Comparison of ENCODE assay signal across 24 cellular contexts in the genomic region with DNA sequence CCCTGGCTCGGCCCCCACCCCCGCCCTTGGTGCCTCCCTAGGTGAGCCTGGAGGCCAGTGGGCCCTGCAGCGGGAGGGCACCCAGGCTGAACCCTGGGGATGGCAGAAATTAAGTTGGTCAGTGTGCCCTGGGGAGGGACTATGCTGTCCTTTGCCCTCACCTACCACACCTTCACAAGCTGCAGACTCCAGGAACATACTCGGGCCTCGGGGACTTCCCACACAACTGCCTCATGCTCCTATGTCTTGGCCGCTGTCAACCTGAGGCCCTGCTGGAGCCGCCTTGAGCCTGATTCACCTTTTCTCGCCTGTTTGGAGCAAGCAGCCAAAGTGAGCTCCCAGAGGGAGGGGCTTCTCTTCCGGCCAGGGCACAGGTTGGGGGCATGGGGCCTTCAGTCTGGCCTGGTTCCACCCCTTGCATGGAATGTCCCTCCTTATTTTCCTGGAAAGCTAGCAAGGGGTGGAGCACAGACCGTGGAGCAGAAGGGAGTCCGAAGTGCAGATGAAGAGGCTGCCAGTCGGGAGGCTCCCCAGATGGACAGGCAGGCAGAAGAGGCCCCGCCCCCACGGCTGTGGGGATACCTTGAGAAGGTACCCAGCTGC. TPM values are rescaled to one million over a fixed set of nuclear protein-coding genes. Genes with fewer than 3 reads are reported as not detected.
A peak's percentile ranks its signal among the peaks of the same experiment; 100 is the strongest.
DNase-seq lines count a peak whose midpoint lies in the region; ATAC-seq, FAIRE-seq and TF ChIP-seq lines count a peak whose summit lies in the region.
"Had no signal": no experiment of that assay in that cellular context is flagged by ENCODE, and none has a peak within 500 bp of the region (broad histone marks: within the 10 kb centered on the region; RNA-seq: fewer than 3 reads in every experiment).

No MANE protein-coding gene starts in this region.

- no peak overlapping the region for H2BK5ac ChIP-seq in H1 (ENCODE audit: low read depth, low read length)

- no peak overlapping the region for H4K5ac ChIP-seq in H1 (ENCODE audit: insufficient read length, low read depth, low read length)

- H3K4me3 ChIP-seq in GM23338 (peak overlapping the region; percentile 43), H1 (ENCODE audit: extremely low read depth in 1 of 4, insufficient read depth in 2 of 4, low read depth in 3 of 4, low read length in 4 of 4) (peak overlapping the region in 3 of 4 experiments; percentile 9 to 40 (median 23); a peak in 5 of 8 replicates)
- H3K4me3 ChIP-seq: esophagus muscularis mucosa, tibial nerve had no signal

- H3K18ac ChIP-seq in H1 (ENCODE audit: extremely low read depth, low read length) = peak overlapping the region; percentile 75; the same call in 1 of the 2 replicates

- H4K20me1 ChIP-seq in GM23338 (replicated peaks; ENCODE audit: insufficient read depth) (no peaks in the 10 kb centered on the region; the same call in 1 of the 2 replicates), H1 (replicated peaks in 1 of 2; ENCODE audit: control insufficient read depth in 1 of 2, insufficient read depth in 2 of 2, low read length in 2 of 2) (peaks cover 2% of the 10 kb centered on the region in 2 experiments)

- no peak overlapping the region for H3K4ac ChIP-seq in H1 (replicated peaks; ENCODE audit: insufficient read length, low read depth, low read length)

- TF ChIP-seq RAD21 in Ishikawa (IDR thresholded peaks at IDR 0.05; ENCODE audit: low read depth) = peak; percentile 7; the same call in 1 of the 2 replicates
- peak in 1 of 2 experiments; percentile 0; a peak in 1 of 4 replicates for TF ChIP-seq RAD21 in H1 (IDR thresholded peaks at IDR 0.05 in 1 of 2, conservative IDR thresholded peaks at IDR 0.05 in 1 of 2; ENCODE audit: low read depth in 2 of 2, low read length in 2 of 2)

- no peaks in the 10 kb centered on the region for H3K36me3 ChIP-seq in GM23338 (ENCODE audit: insufficient read depth)
- H3K36me3 ChIP-seq in H1 (ENCODE audit: control insufficient read depth in 2 of 4, insufficient read depth in 4 of 4, low read length in 3 of 4) = no peaks in the 10 kb centered on the region
- H3K36me3 ChIP-seq: esophagus muscularis mucosa, tibial nerve had no signal

- H2BK20ac ChIP-seq in H1 (ENCODE audit: low read length) = 0 out of 2 replicates have a peak overlapping the region, but pooled peaks have one; percentile 34

- CTCF ChIA-PET in H1 (lab: Charles Lee; ENCODE audit: partially characterized antibody) = interaction anchor here (0.5 to 25.0 kb wide), 28 partner anchors 7 to 670 kb away, joined by 3 to 1068 read pairs (median 6); a partner anchor contains a TSS

- no peak overlapping the region for H2BK15ac ChIP-seq in H1 (ENCODE audit: low read length)

- H3F3A ChIP-seq in GM23338 (replicated peaks; ENCODE audit: low read depth) = peaks cover 11% of the 10 kb centered on the region

- peaks cover 63% of the 10 kb centered on the region for H3K4me1 Mint-ChIP-seq in GM23338
- peaks cover 48% of the 10 kb centered on the region for H3K4me1 Mint-ChIP-seq in stimulated activated naive CD8-positive, alpha-beta T cell treated with anti-CD3 and anti-CD28 coated beads, Interleukin-15, amount 100 ng/mL, for 72 hours

- peaks cover 100% of the 10 kb centered on the region for H3K27me3 ChIP-seq in GM23338 (ENCODE audit: insufficient read depth)
- peaks cover 18 to 86% (median 66%) of the 10 kb centered on the region in 4 experiments for H3K27me3 ChIP-seq in H1 (replicated peaks in 1 of 4; ENCODE audit: control insufficient read depth in 3 of 4, extremely low read depth in 1 of 4, insufficient read depth in 3 of 4, low read length in 3 of 4)

- no peak overlapping the region for H3K27ac Mint-ChIP-seq in GM23338
- H3K27ac Mint-ChIP-seq in stimulated activated naive CD8-positive, alpha-beta T cell treated with anti-CD3 and anti-CD28 coated beads, Interleukin-15, amount 100 ng/mL, for 72 hours = no peak overlapping the region
- H3K27ac Mint-ChIP-seq: activated CD4-positive, alpha-beta memory T cell treated with anti-CD3 and anti-CD28 coated beads for 36 hours; activated naive CD4-positive, alpha-beta T cell treated with anti-CD3 and anti-CD28 coated beads for 36 hours; CD8-positive, alpha-beta T cell; stimulated activated naive B cell treated with anti-CD40 and anti-IgM and Interleukin-4, amounts not matched to agents 10 μg/mL and 1 μg/mL and 100 μg/mL, for 72 hours; T-helper 1 cell treated with Interleukin-12 subunit alpha and Interleukin-12 subunit beta and Interleukin-4 antibody, amounts not matched to agents 30 μg/mL and 1 μg/mL, for 36 hours had no signal

- H3K79me1 ChIP-seq in H1 (ENCODE audit: low read depth, low read length) = no peaks in the 10 kb centered on the region

- no peaks in the 10 kb centered on the region for H3K9me3 Mint-ChIP-seq in GM23338
- no peaks in the 10 kb centered on the region for H3K9me3 Mint-ChIP-seq in stimulated activated naive CD8-positive, alpha-beta T cell treated with anti-CD3 and anti-CD28 coated beads, Interleukin-15, amount 100 ng/mL, for 72 hours
- H3K9me3 Mint-ChIP-seq: activated CD4-positive, alpha-beta memory T cell treated with anti-CD3 and anti-CD28 coated beads for 36 hours; activated naive CD4-positive, alpha-beta T cell treated with anti-CD3 and anti-CD28 coated beads for 36 hours; CD8-positive, alpha-beta T cell; central memory CD8-positive, alpha-beta T cell; stimulated activated naive B cell treated with anti-CD40 and anti-IgM and Interleukin-4, amounts not matched to agents 10 μg/mL and 1 μg/mL and 100 μg/mL, for 72 hours; T-helper 1 cell treated with Interleukin-12 subunit alpha and Interleukin-12 subunit beta and Interleukin-4 antibody, amounts not matched to agents 30 μg/mL and 1 μg/mL, for 36 hours had no signal

- H3K4me2 ChIP-seq in GM23338 (peak overlapping the region; percentile 76), H1 (ENCODE audit: insufficient read depth in 1 of 2, low read depth in 2 of 2, low read length in 2 of 2) (peak overlapping the region; percentile 48 to 57)

- TF ChIP-seq CTCF in GM23338 (conservative IDR thresholded peaks at IDR 0.05; ENCODE audit: low read depth in 2 of 2) (no peak; a peak in 1 of 4 replicates), H1 (IDR thresholded peaks at IDR 0.05; ENCODE audit: control extremely low read depth in 1 of 3, insufficient read depth in 1 of 3, low read depth in 1 of 3, low read length in 3 of 3) (no peak)

- no peak overlapping the region for H3K14ac ChIP-seq in H1 (ENCODE audit: insufficient read length)

- DNase-seq in GM23338 (ENCODE audit: low spot score) = peak; percentile 72
- peak in 1 of 2 experiments; percentile 82 for DNase-seq in H1 (ENCODE audit: low read depth in 1 of 2, low spot score in 2 of 2)
- DNase-seq in mucosa of gallbladder (ENCODE audit: low spot score) = peak; percentile 51
- no peak for DNase-seq in stimulated activated naive CD4-positive, alpha-beta T cell treated with Interleukin-2 at 50 U/mL for 16 hours (lab: John Stamatoyannopoulos, UW)
- no peak for DNase-seq in stimulated activated naive CD8-positive, alpha-beta T cell treated with anti-CD3 and anti-CD28 coated beads, Interleukin-15, amount 100 ng/mL, for 72 hours
- DNase-seq: activated CD4-positive, alpha-beta memory T cell treated with anti-CD3 and anti-CD28 coated beads for 36 hours; activated naive CD4-positive, alpha-beta T cell treated with anti-CD3 and anti-CD28 coated beads for 36 hours; activated T-cell treated with anti-CD3 and anti-CD28 coated beads, Interleukin-2, amount 50 U/mL, for 1 hour; CD8-positive, alpha-beta T cell; effector CD8-positive, alpha-beta T cell; NCI-H2029; right cardiac atrium; SIG-M5; stimulated activated naive B cell treated with anti-CD40 and anti-IgM and Interleukin-4, amounts not matched to agents 10 μg/mL and 1 μg/mL and 100 μg/mL, for 72 hours had no signal

- no peak overlapping the region for H4K91ac ChIP-seq in H1 (replicated peaks; ENCODE audit: insufficient read length, low read length)

- no peak overlapping the region for H2AK5ac ChIP-seq in H1 (ENCODE audit: low read depth, low read length)

- H4K8ac ChIP-seq in H1 (ENCODE audit: extremely low read depth, insufficient read depth, low read length) = no peak overlapping the region

- 0 out of 2 replicates have a peak, but pooled peaks cover 1% of the 10 kb centered on the region for H3K23me2 ChIP-seq in H1 (ENCODE audit: low read depth, low read length)

- WGBS in H1 (ENCODE audit: extremely low coverage in 1 of 2, insufficient coverage in 1 of 2, insufficient read length in 1 of 2, insufficient replicate concordance in 2 of 2, low coverage in 1 of 2, low lambda C conversion rate in 2 of 2, missing lambda C conversion rate in 1 of 2), 2 experiments = 8% methylated on average over 14 of the region's 14 CpGs; no CpG with 5 or more reads in 1 of the 2 experiments

- no peak overlapping the region for H2BK120ac ChIP-seq in H1 (replicated peaks; ENCODE audit: low read depth, low read length)

- no peak overlapping the region for H3K23ac ChIP-seq in H1 (ENCODE audit: insufficient read length)

- H3K27ac ChIP-seq in GM23338 (ENCODE audit: low read depth) = no peak overlapping the region
- no peak overlapping the region for H3K27ac ChIP-seq in H1 (ENCODE audit: low read depth, low read length)
- H3K27ac ChIP-seq: esophagus muscularis mucosa, tibial nerve had no signal

- H2AFZ ChIP-seq in GM23338 (no peak overlapping the region), H1 (ENCODE audit: low read length) (no peak overlapping the region)

- no peaks in the 10 kb centered on the region for H3K9me2 ChIP-seq in GM23338 (ENCODE audit: insufficient read depth)

- POLR2A ChIA-PET in H1 (lab: Charles Lee; ENCODE audit: partially characterized antibody) = interaction anchor here (0.7 to 2.6 kb wide), 9 partner anchors 33 to 148 kb away, joined by 3 to 20 read pairs (median 3); no protein-coding TSS in a partner anchor

- no peaks in the 10 kb centered on the region for H3K79me2 ChIP-seq in GM23338 (replicated peaks; ENCODE audit: insufficient read depth)
- H3K79me2 ChIP-seq in H1 (ENCODE audit: control insufficient read depth in 1 of 2, insufficient read depth in 2 of 2, low read length in 2 of 2) = no peaks in the 10 kb centered on the region

- peak overlapping the region; percentile 33 for H3K4me3 Mint-ChIP-seq in GM23338
- H3K4me3 Mint-ChIP-seq in stimulated activated naive CD8-positive, alpha-beta T cell treated with anti-CD3 and anti-CD28 coated beads, Interleukin-15, amount 100 ng/mL, for 72 hours = no peak overlapping the region
- H3K4me3 Mint-ChIP-seq: activated CD4-positive, alpha-beta memory T cell treated with anti-CD3 and anti-CD28 coated beads for 36 hours; activated naive CD4-positive, alpha-beta T cell treated with anti-CD3 and anti-CD28 coated beads for 36 hours; CD8-positive, alpha-beta T cell; central memory CD8-positive, alpha-beta T cell; stimulated activated naive B cell treated with anti-CD40 and anti-IgM and Interleukin-4, amounts not matched to agents 10 μg/mL and 1 μg/mL and 100 μg/mL, for 72 hours; T-helper 1 cell treated with Interleukin-12 subunit alpha and Interleukin-12 subunit beta and Interleukin-4 antibody, amounts not matched to agents 30 μg/mL and 1 μg/mL, for 36 hours had no signal

- no peak overlapping the region for H2BK12ac ChIP-seq in H1 (ENCODE audit: low read depth, low read length)

- no peak overlapping the region for H3K56ac ChIP-seq in H1 (replicated peaks; ENCODE audit: insufficient read length, low read depth, low read length)

- TF ChIP-seq POLR2A in H1 (IDR thresholded peaks at IDR 0.05; ENCODE audit: control extremely low read depth in 1 of 2, low read depth in 2 of 2, low read length in 2 of 2) (no peak), GM18505 (IDR thresholded peaks at IDR 0.05; ENCODE audit: borderline replicate concordance, extremely low read depth, insufficient read depth, insufficient read length) (no peak)

- H3K9ac ChIP-seq in H1 (replicated peaks in 1 of 4; ENCODE audit: extremely low read depth in 1 of 4, low read depth in 3 of 4, low read length in 3 of 4) = no peak overlapping the region

- H3K4me1 ChIP-seq in GM23338 (ENCODE audit: insufficient read depth) = peaks cover 45% of the 10 kb centered on the region
- H3K4me1 ChIP-seq in H1 (replicated peaks in 1 of 4; ENCODE audit: control insufficient read depth in 3 of 4, insufficient read depth in 4 of 4, low read length in 3 of 4) = peaks cover 9 to 37% (median 21%) of the 10 kb centered on the region in 4 experiments

- FAIRE-seq in H1 (lab: Jason Lieb, UNC) = no peak

- no peaks in the 10 kb centered on the region for H3K36me3 Mint-ChIP-seq in GM23338 (ENCODE audit: low read depth)
- H3K36me3 Mint-ChIP-seq: activated CD4-positive, alpha-beta memory T cell treated with anti-CD3 and anti-CD28 coated beads for 36 hours; CD8-positive, alpha-beta T cell; stimulated activated naive B cell treated with anti-CD40 and anti-IgM and Interleukin-4, amounts not matched to agents 10 μg/mL and 1 μg/mL and 100 μg/mL, for 72 hours had no signal

- peaks cover 72% of the 10 kb centered on the region for H3K27me3 Mint-ChIP-seq in GM23338 (ENCODE audit: insufficient read depth, low read depth, poor library complexity)
- H3K27me3 Mint-ChIP-seq in stimulated activated naive CD8-positive, alpha-beta T cell treated with anti-CD3 and anti-CD28 coated beads, Interleukin-15, amount 100 ng/mL, for 72 hours = peaks cover 75% of the 10 kb centered on the region

- TF ChIP-seq EP300 in Ishikawa (IDR thresholded peaks at IDR 0.05; ENCODE audit: borderline replicate concordance) = no peak; the same call in 1 of the 2 replicates
- TF ChIP-seq EP300 in H1 (IDR thresholded peaks at IDR 0.05; ENCODE audit: borderline replicate concordance in 1 of 2, low read depth in 2 of 2, low read length in 2 of 2) = no peak

- ATAC-seq in GM23338 (peak; percentile 20), HG02884 (IDR thresholded peaks at IDR 0.05; ENCODE audit: unreplicated experiment) (no peak), GM18505 (IDR thresholded peaks at IDR 0.05; ENCODE audit: unreplicated experiment) (no peak)
- no peak for ATAC-seq in stimulated activated naive CD8-positive, alpha-beta T cell treated with anti-CD3 and anti-CD28 coated beads, Interleukin-15, amount 100 ng/mL, for 72 hours
- ATAC-seq: CD8-positive, alpha-beta T cell; right cardiac atrium; stimulated activated naive B cell treated with anti-CD40 and anti-IgM and Interleukin-4, amounts not matched to agents 10 μg/mL and 1 μg/mL and 100 μg/mL, for 72 hours had no signal

- H3K9me3 ChIP-seq in H1 (ENCODE audit: insufficient read depth in 2 of 2, low read depth in 1 of 2, low read length in 1 of 2) = no peaks in the 10 kb centered on the region
- H3K9me3 ChIP-seq: esophagus muscularis mucosa, tibial nerve had no signal

RNA-seq across cellular contexts. Expression of a gene that starts 24.7 kb away (rescaled TPM):
- not detected in 2 replicates for total RNA-seq in GM23338 (2014; rRNA removed; shearing (Covaris generic))
- polyA plus RNA-seq in GM23338 (2016; fragmentation: Nextera tagmentation; extraction: Ambion mirVana) = not detected in 2 replicates
- not detected in 2 replicates for total RNA-seq in H1 (2021; fragmentation: NEBNext Ultra II Directional; extraction: Animal tissue kit (Norgen Biotek cat#: 25700))
- not detected in 2 replicates for polyA plus RNA-seq in H1 (2011; rRNA removed)
- not detected for polyA plus RNA-seq in H1 (2011; cell fraction: cytosol; rRNA removed)
- polyA plus RNA-seq in H1 (2011; cell fraction: nucleus; rRNA removed) = not detected
- not detected in 4 replicates for polyA plus RNA-seq in H1 (2012, experiment 1 of 2)
- polyA plus RNA-seq in H1 (2012, experiment 2 of 2) = not detected
- not detected for polyA plus RNA-seq in H1 (2013, experiment 1 of 2)
- polyA plus RNA-seq in H1 (2013, experiment 2 of 2) = not detected
- not detected in 2 replicates for polyA minus RNA-seq in H1 (2011; rRNA and poly(A)+ RNA removed)
- not detected for polyA minus RNA-seq in H1 (2011; cell fraction: cytosol; rRNA and poly(A)+ RNA removed)
- polyA minus RNA-seq in H1 (2011; cell fraction: nucleus; rRNA and poly(A)+ RNA removed) = not detected
- not detected for total RNA-seq in mucosa of gallbladder
- total RNA-seq: activated CD4-positive, alpha-beta memory T cell treated with anti-CD3 and anti-CD28 coated beads for 36 hours; activated naive CD4-positive, alpha-beta T cell treated with anti-CD3 and anti-CD28 coated beads for 36 hours; CD8-positive, alpha-beta T cell; Daoy; esophagus muscularis mucosa; liver; omental fat pad; right cardiac atrium; tibial nerve had no signal
- polyA plus RNA-seq: liver, right cardiac atrium had no signal

RNA-seq across cellular contexts. Expression of a gene that starts 37.2 kb away (rescaled TPM):
- total RNA-seq in GM23338 (2014; rRNA removed; shearing (Covaris generic)) = not detected in 2 replicates
- polyA plus RNA-seq in GM23338 (2016; fragmentation: Nextera tagmentation; extraction: Ambion mirVana) = 0.11 TPM in 1 of 2 replicates, not detected in the other
- 0.30 TPM in 1 of 2 replicates, not detected in the other for total RNA-seq in H1 (2021; fragmentation: NEBNext Ultra II Directional; extraction: Animal tissue kit (Norgen Biotek cat#: 25700))
- 0.23 and 0.36 TPM in 2 replicates for polyA plus RNA-seq in H1 (2011; rRNA removed)
- polyA plus RNA-seq in H1 (2011; cell fraction: cytosol; rRNA removed) = 0.26 TPM
- polyA plus RNA-seq in H1 (2011; cell fraction: nucleus; rRNA removed) = 0.53 TPM
- 0.24 to 0.30 TPM (median 0.27 TPM) in 4 replicates for polyA plus RNA-seq in H1 (2012, experiment 1 of 2)
- polyA plus RNA-seq in H1 (2012, experiment 2 of 2) = 0.12 TPM
- 0.06 TPM for polyA plus RNA-seq in H1 (2013, experiment 1 of 2)
- polyA plus RNA-seq in H1 (2013, experiment 2 of 2) = 0.09 TPM
- 0.07 and 0.41 TPM in 2 replicates for polyA minus RNA-seq in H1 (2011; rRNA and poly(A)+ RNA removed)
- polyA minus RNA-seq in H1 (2011; cell fraction: cytosol; rRNA and poly(A)+ RNA removed) = 0.51 TPM
- polyA minus RNA-seq in H1 (2011; cell fraction: nucleus; rRNA and poly(A)+ RNA removed) = 0.20 TPM
- total RNA-seq in mucosa of gallbladder = not detected
- total RNA-seq: activated naive CD4-positive, alpha-beta T cell treated with anti-CD3 and anti-CD28 coated beads for 36 hours; CD8-positive, alpha-beta T cell; esophagus muscularis mucosa; liver; omental fat pad; right cardiac atrium; tibial nerve had no signal
- polyA plus RNA-seq: liver, right cardiac atrium had no signal

Comparison
In these comparisons a context has a peak if more than half of its experiments do, and no peak if none do; other contexts are left out.
1. DNase-seq: peak in GM23338 (single experiment) and mucosa of gallbladder (single experiment); none in stimulated activated naive CD4-positive, alpha-beta T cell treated with Interleukin-2 at 50 U/mL for 16 hours (single experiment) and stimulated activated naive CD8-positive, alpha-beta T cell treated with anti-CD3 and anti-CD28 coated beads, Interleukin-15, amount 100 ng/mL, for 72 hours (0 of 2).